In the genomic region with DNA sequence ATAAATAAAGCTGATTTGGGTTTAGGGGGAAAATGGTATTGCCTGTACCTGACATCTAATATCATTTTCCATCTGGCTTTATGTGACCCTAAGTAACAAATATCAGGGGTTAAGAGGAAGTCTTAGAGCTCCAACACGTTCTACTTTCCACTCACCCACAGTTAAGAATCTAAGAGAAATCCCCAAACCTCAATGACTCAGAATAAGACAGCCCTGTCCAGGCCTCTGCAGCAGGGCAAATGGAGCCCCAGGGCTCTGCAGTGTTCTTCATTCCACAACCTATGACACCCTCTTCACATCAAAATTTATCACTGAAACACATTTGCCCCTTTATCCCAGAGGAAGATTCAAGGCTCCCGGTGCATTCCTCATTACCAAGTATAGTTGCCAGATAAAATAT, we compare ENCODE assay signal across 8 cellular contexts. TPM values are rescaled to one million over a fixed set of nuclear protein-coding genes. Genes with fewer than 3 reads are reported as not detected.
DNase-seq lines count a peak whose midpoint lies in the region; ATAC-seq and TF ChIP-seq lines count a peak whose summit lies in the region.

No MANE protein-coding gene starts in this region.

- TF ChIP-seq EP300 in SK-N-SH (IDR thresholded peaks at IDR 0.05; ENCODE audit: borderline replicate concordance in 1 of 2, low read depth in 1 of 2, low read length in 1 of 2), result no peak

- TF ChIP-seq POLR2A in heart left ventricle (IDR thresholded peaks at IDR 0.05), result no peak

- no peak for TF ChIP-seq CTCF in SK-N-SH (IDR thresholded peaks at IDR 0.05)
- no peak for TF ChIP-seq CTCF in osteoblast (IDR thresholded peaks at IDR 0.05; ENCODE audit: extremely low read depth, low read depth, low read length)
- TF ChIP-seq CTCF in endothelial cell (IDR thresholded peaks at IDR 0.05; ENCODE audit: unreplicated experiment), result no peak
- TF ChIP-seq CTCF in heart left ventricle (IDR thresholded peaks at IDR 0.05), result no peak

- no peaks in the 10 kb centered on the region for H3F3A ChIP-seq in SK-N-SH (replicated peaks; ENCODE audit: insufficient read depth)

- H3K4me2 ChIP-seq in SK-N-SH (no peak overlapping the region), osteoblast (ENCODE audit: insufficient read depth, low read length) (no peak overlapping the region)

- no peaks in the 10 kb centered on the region for H3K36me3 Mint-ChIP-seq in endothelial cell (ENCODE audit: low read depth, unreplicated experiment)

- H2AFZ ChIP-seq in SK-N-SH (ENCODE audit: low read depth), result no peak overlapping the region
- H2AFZ ChIP-seq in osteoblast (ENCODE audit: low read length), result no peak overlapping the region

- intact Hi-C loops in heart left ventricle (cut with DNase I), result no loop called here

- POLR2A ChIA-PET in SK-N-SH (lab: Yijun Ruan, JAX), result no interaction called here

- H3K9ac ChIP-seq in SK-N-SH, result no peak overlapping the region

- no peak overlapping the region for H3K4me3 Mint-ChIP-seq in endothelial cell (ENCODE audit: unreplicated experiment)

- no peaks in the 10 kb centered on the region for H3K36me3 ChIP-seq in SK-N-SH (replicated peaks in 1 of 2; ENCODE audit: control insufficient read depth in 1 of 2, insufficient read depth in 2 of 2, low read length in 1 of 2)
- H3K36me3 ChIP-seq in osteoblast (ENCODE audit: insufficient read depth, low read length), result no peaks in the 10 kb centered on the region
- no peaks in the 10 kb centered on the region for H3K36me3 ChIP-seq in heart left ventricle

- H3K4me1 Mint-ChIP-seq in endothelial cell (ENCODE audit: unreplicated experiment), result no peaks in the 10 kb centered on the region

- H3K27me3 ChIP-seq in SK-N-SH (ENCODE audit: insufficient read depth), result no peaks in the 10 kb centered on the region
- H3K27me3 ChIP-seq in osteoblast (ENCODE audit: insufficient read depth, low read length), result no peaks in the 10 kb centered on the region
- no peaks in the 10 kb centered on the region for H3K27me3 ChIP-seq in heart left ventricle

- no peaks in the 10 kb centered on the region for H3K9me3 ChIP-seq in SK-N-SH
- no peaks in the 10 kb centered on the region for H3K9me3 ChIP-seq in osteoblast (ENCODE audit: low read depth, low read length)
- H3K9me3 ChIP-seq in heart left ventricle, result no peaks in the 10 kb centered on the region

- H3K27me3 Mint-ChIP-seq in endothelial cell (ENCODE audit: unreplicated experiment), result no peaks in the 10 kb centered on the region

- peaks cover 0 to 3% of the 10 kb centered on the region in 2 experiments; a peak in 3 of 4 replicates for H3K4me1 ChIP-seq in SK-N-SH (ENCODE audit: control insufficient read depth in 1 of 2, insufficient read depth in 2 of 2, low read depth in 1 of 2, low read length in 1 of 2)
- H3K4me1 ChIP-seq in osteoblast (ENCODE audit: insufficient read depth, low read length), result peaks cover 29% of the 10 kb centered on the region
- peaks cover 0 to 2% (median 0%) of the 10 kb centered on the region in 12 donors for H3K4me1 ChIP-seq in heart left ventricle

- H3K27ac Mint-ChIP-seq in endothelial cell (ENCODE audit: unreplicated experiment), result no peak overlapping the region

- no peak overlapping the region; a peak in 2 of 4 replicates for H3K27ac ChIP-seq in SK-N-SH (ENCODE audit: low read depth in 2 of 2, low read length in 1 of 2)
- no peak overlapping the region for H3K27ac ChIP-seq in osteoblast (ENCODE audit: low read depth, low read length)
- H3K27ac ChIP-seq in heart left ventricle, result no peak overlapping the region

- H3K4me3 ChIP-seq in SK-N-SH (ENCODE audit: low read depth in 2 of 2, low read length in 1 of 2) (no peak overlapping the region), osteoblast (ENCODE audit: insufficient read depth, low read length) (no peak overlapping the region), heart left ventricle (no peak overlapping the region)

- H4K20me1 ChIP-seq in SK-N-SH (ENCODE audit: insufficient read depth) (no peaks in the 10 kb centered on the region), osteoblast (ENCODE audit: insufficient read depth, low read length) (no peaks in the 10 kb centered on the region)

- peak; percentile 16 for DNase-seq in NK-92 treated with Interleukin-12 subunit alpha and Interleukin-12 subunit beta, amount 100 ng/mL, for 24 hours (lab: John Stamatoyannopoulos, UW)
- DNase-seq in NK-92 (lab: John Stamatoyannopoulos, UW; ENCODE audit: unreplicated experiment), result no peak
- DNase-seq in SK-N-SH, result no peak
- peak; percentile 84 for DNase-seq in osteoblast (ENCODE audit: insufficient read length, low spot score, missing footprints)
- DNase-seq in globus pallidus (ENCODE audit: low spot score), result no peak
- no peak for DNase-seq in endothelial cell (ENCODE audit: low spot score)
- no peak for DNase-seq in heart left ventricle

- WGBS in SK-N-SH (ENCODE audit: low lambda C conversion rate), result 42% methylated on average over 2 of the region's 2 CpGs
- WGBS in heart left ventricle, 4 donors, result 70 to 86% (median 79%) methylated on average over 2 of the region's 2 CpGs

- CTCF ChIA-PET in SK-N-SH (lab: Yijun Ruan, JAX), result no interaction called here

- H3K9me2 ChIP-seq in SK-N-SH, result no peaks in the 10 kb centered on the region

- ATAC-seq in HG03039 (IDR thresholded peaks at IDR 0.05; ENCODE audit: unreplicated experiment) (peak; percentile 100), heart left ventricle (no peak)

- TF ChIP-seq RAD21 in SK-N-SH (IDR thresholded peaks at IDR 0.05; ENCODE audit: low read length), result no peak

- H3K79me2 ChIP-seq in SK-N-SH (ENCODE audit: insufficient read depth) (no peaks in the 10 kb centered on the region; the same call in 1 of the 2 replicates), osteoblast (ENCODE audit: insufficient read depth, low read length) (no peaks in the 10 kb centered on the region)

- no peaks in the 10 kb centered on the region for H3K9me3 Mint-ChIP-seq in endothelial cell (ENCODE audit: unreplicated experiment)

TF ChIP-seq in SK-N-SH, 30 proteins besides CTCF, POLR2A, EP300 and RAD21:
- TF ChIP-seq GATA2 (CRISPR knock-in tag; IDR thresholded peaks at IDR 0.05) (no peak), MXI1 (IDR thresholded peaks at IDR 0.05; ENCODE audit: low read depth, low read length) (no peak), JUND (IDR thresholded peaks at IDR 0.05) (no peak), NRF1 (IDR thresholded peaks at IDR 0.05; ENCODE audit: low read depth, low read length) (no peak), FOSL2 (IDR thresholded peaks at IDR 0.05; ENCODE audit: borderline replicate concordance, low read depth) (peak; percentile 26; the same call in 1 of the 2 replicates), TCF12 (IDR thresholded peaks at IDR 0.05) (peak; percentile 4; the same call in 1 of the 2 replicates), POLR2AphosphoS5 (IDR thresholded peaks at IDR 0.05; ENCODE audit: low read depth, low read length) (no peak)
- TF ChIP-seq, protein P1, sequence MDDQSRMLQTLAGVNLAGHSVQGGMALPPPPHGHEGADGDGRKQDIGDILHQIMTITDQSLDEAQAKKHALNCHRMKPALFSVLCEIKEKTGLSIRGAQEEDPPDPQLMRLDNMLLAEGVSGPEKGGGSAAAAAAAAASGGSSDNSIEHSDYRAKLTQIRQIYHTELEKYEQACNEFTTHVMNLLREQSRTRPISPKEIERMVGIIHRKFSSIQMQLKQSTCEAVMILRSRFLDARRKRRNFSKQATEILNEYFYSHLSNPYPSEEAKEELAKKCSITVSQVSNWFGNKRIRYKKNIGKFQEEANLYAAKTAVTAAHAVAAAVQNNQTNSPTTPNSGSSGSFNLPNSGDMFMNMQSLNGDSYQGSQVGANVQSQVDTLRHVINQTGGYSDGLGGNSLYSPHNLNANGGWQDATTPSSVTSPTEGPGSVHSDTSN (IDR thresholded peaks at IDR 0.05), result peak; percentile 25; the same call in 1 of the 2 replicates
- TF ChIP-seq, protein P2, sequence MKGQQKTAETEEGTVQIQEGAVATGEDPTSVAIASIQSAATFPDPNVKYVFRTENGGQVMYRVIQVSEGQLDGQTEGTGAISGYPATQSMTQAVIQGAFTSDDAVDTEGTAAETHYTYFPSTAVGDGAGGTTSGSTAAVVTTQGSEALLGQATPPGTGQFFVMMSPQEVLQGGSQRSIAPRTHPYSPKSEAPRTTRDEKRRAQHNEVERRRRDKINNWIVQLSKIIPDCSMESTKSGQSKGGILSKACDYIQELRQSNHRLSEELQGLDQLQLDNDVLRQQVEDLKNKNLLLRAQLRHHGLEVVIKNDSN (IDR thresholded peaks at IDR 0.05; ENCODE audit: borderline replicate concordance, low read depth), result no peak

RNA-seq across cellular contexts. Expression of a gene that starts 20.3 kb away (rescaled TPM):
- polyA plus RNA-seq in SK-N-SH (2012; rRNA removed), result 4.9 and 5.0 TPM in 2 replicates
- polyA plus RNA-seq in SK-N-SH (2012; cell fraction: cytosol; rRNA removed), result 3.7 and 4.5 TPM in 2 replicates
- 9.2 and 13.9 TPM in 2 replicates for polyA plus RNA-seq in SK-N-SH (2012; cell fraction: nucleus; rRNA removed)
- 79.6 and 82.9 TPM in 2 replicates for total RNA-seq in osteoblast
- 2.3 TPM for total RNA-seq in endothelial cell (ENCODE audit: unreplicated experiment)
- 10 to 100 TPM; 25.7 to 47.2 (median 41.4) TPM for total RNA-seq in heart left ventricle
- 10 to 100 TPM; 15.4 to 28.7 TPM for polyA plus RNA-seq in heart left ventricle

Comparison
In these comparisons a context has a peak if more than half of its experiments do, and no peak if none do; other contexts are left out.
1. DNase-seq: peak in NK-92 treated with Interleukin-12 subunit alpha and Interleukin-12 subunit beta, amount 100 ng/mL, for 24 hours (single experiment) and osteoblast (single experiment); none in NK-92 (single experiment), SK-N-SH (single experiment), globus pallidus (single experiment), endothelial cell (single experiment) and heart left ventricle (0 of 5).